Comparison of ENCODE assay signal across 8 cellular contexts in the genomic region with DNA sequence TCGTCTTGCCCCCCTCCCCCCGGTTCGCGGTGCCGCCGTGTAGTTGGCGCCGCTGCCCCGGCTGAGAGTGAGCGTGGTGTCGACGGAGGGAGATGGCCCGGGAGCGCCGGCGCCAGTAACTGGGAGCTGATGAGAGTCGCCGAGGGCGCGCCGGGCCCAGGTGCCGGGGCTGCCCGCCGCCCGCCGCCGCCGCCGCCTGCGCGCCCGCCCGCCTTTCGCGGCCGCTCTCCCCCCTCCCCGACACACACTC. TPM values are rescaled to one million over a fixed set of nuclear protein-coding genes. Genes with fewer than 3 reads are reported as not detected.
DNase-seq lines count a peak whose midpoint lies in the region; ATAC-seq and TF ChIP-seq lines count a peak whose summit lies in the region.

No MANE protein-coding gene starts in this region.

- H3K36me3 Mint-ChIP-seq in WTC11, result peaks cover 42% of the 10 kb centered on the region

- H3K4me1 Mint-ChIP-seq in WTC11, result peaks cover 32% of the 10 kb centered on the region

- H3K9me3 ChIP-seq in iPS-15b (ENCODE audit: control insufficient read depth, insufficient read depth, low read length), result no peaks in the 10 kb centered on the region
- H3K9me3 ChIP-seq in suprapubic skin, result no peaks in the 10 kb centered on the region

- H3K9me3 Mint-ChIP-seq in WTC11, result no peaks in the 10 kb centered on the region

- WGBS in suprapubic skin, result 0% methylated on average over 9 of the region's 37 CpGs

- H3K27me3 Mint-ChIP-seq in WTC11 (ENCODE audit: low read depth), result no peaks in the 10 kb centered on the region

- no peak for DNase-seq in WTC11 (ENCODE audit: low spot score)
- no peak for DNase-seq in suprapubic skin (ENCODE audit: low spot score in 2 of 2)
- no peak for DNase-seq in DMS53 treated with DMSO at 0.1 percent for 48 hours (lab: John Stamatoyannopoulos, UW; ENCODE audit: unreplicated experiment)
- DNase-seq in NCI-H1417 treated with DMSO at 0.1 percent for 48 hours (lab: John Stamatoyannopoulos, UW), result no peak

- H3K4me3 Mint-ChIP-seq in WTC11, result peak overlapping the region; percentile 97

- no peak overlapping the region for H3K9ac ChIP-seq in iPS-15b (ENCODE audit: low read depth, low read length)

- TF ChIP-seq EP300 in suprapubic skin (IDR thresholded peaks at IDR 0.05), result no peak

- POLR2A ChIA-PET in WTC11 (lab: Charles Lee), result no interaction called here

- H3K4me1 ChIP-seq in iPS-15b (ENCODE audit: control insufficient read depth, insufficient read depth, low read length) (peaks cover 5% of the 10 kb centered on the region), suprapubic skin (peaks cover 45% of the 10 kb centered on the region)

- H3K27ac Mint-ChIP-seq in WTC11, result no peak overlapping the region

- H3K27me3 ChIP-seq in iPS-15b (ENCODE audit: control insufficient read depth, insufficient read depth, low read length) (no peaks in the 10 kb centered on the region), suprapubic skin (no peaks in the 10 kb centered on the region)

- TF ChIP-seq POLR2A in GM18505 (IDR thresholded peaks at IDR 0.05; ENCODE audit: borderline replicate concordance, extremely low read depth, insufficient read depth, insufficient read length) (no peak), suprapubic skin (IDR thresholded peaks at IDR 0.05) (no peak)

- H3K27ac ChIP-seq in suprapubic skin, result peak overlapping the region; percentile 97

- H3K36me3 ChIP-seq in iPS-15b (ENCODE audit: control insufficient read depth, insufficient read depth, low read length), result peaks cover 14% of the 10 kb centered on the region
- peaks cover 27% of the 10 kb centered on the region for H3K36me3 ChIP-seq in suprapubic skin

- CTCF ChIA-PET in WTC11 (lab: Charles Lee), result interaction anchor here (0.8 kb wide), 1 partner anchor 8 kb away, joined by 4 read pairs; no protein-coding TSS in a partner anchor

- TF ChIP-seq CTCF in WTC11 (IDR thresholded peaks at IDR 0.05), result no peak
- TF ChIP-seq CTCF in suprapubic skin (IDR thresholded peaks at IDR 0.05), result no peak

- ATAC-seq in GM18505 (IDR thresholded peaks at IDR 0.05; ENCODE audit: unreplicated experiment), result peak; percentile 2
- ATAC-seq in HG02852 (IDR thresholded peaks at IDR 0.05; ENCODE audit: unreplicated experiment), result peak; percentile 2
- no peak for ATAC-seq in WTC11
- no peak for ATAC-seq in HG03378 (IDR thresholded peaks at IDR 0.05; ENCODE audit: unreplicated experiment)

- H3K4me3 ChIP-seq in iPS-15b (ENCODE audit: low read depth, low read length) (peak overlapping the region; percentile 88), suprapubic skin (peak overlapping the region; percentile 97)

TF ChIP-seq in WTC11, 78 proteins besides CTCF, POLR2A, EP300 and RAD21:
- TF ChIP-seq, protein P1, sequence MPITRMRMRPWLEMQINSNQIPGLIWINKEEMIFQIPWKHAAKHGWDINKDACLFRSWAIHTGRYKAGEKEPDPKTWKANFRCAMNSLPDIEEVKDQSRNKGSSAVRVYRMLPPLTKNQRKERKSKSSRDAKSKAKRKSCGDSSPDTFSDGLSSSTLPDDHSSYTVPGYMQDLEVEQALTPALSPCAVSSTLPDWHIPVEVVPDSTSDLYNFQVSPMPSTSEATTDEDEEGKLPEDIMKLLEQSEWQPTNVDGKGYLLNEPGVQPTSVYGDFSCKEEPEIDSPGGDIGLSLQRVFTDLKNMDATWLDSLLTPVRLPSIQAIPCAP (CRISPR knock-in tag; IDR thresholded peaks at IDR 0.05), result no peak
- 0 out of 2 replicates have a peak, but pooled peaks have one; percentile 24 for TF ChIP-seq ZNF416 (CRISPR knock-in tag; IDR thresholded peaks at IDR 0.05)
- TF ChIP-seq, protein P2, sequence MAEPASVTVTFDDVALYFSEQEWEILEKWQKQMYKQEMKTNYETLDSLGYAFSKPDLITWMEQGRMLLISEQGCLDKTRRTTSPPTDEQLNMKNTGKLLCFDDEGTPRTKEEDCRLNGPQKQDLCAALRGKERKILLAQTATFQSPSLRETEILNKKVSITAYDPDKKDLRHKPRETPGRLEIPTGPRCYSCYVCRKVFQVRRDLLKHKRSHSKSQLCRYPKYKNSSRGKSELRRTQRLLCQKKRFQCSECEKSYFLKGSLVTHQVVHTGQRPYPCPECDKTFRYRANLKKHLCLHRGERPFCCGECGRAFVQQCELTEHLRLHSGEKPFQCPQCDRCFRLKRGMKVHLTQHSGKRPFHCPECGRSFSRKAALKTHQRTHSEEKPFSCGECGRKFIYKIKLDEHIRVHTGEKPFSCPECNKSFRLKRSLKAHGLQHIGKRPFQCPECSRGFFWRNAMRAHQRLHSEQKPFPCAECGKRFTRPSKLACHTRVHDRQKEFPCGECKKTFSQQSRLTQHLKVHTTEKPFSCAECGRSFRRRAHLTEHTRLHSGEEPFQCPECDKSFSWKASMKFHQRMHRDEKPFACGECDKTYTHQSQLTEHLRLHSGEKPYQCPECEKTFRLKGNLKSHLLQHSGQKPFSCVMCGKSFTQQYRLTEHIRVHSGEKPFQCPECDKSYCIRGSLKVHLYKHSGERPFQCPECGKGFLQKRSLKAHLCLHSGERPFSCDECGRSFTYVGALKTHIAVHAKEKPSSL (CRISPR knock-in tag; conservative IDR thresholded peaks at IDR 0.05), result no peak
- TF ChIP-seq CREM (CRISPR knock-in tag; IDR thresholded peaks at IDR 0.05), result no peak
- TF ChIP-seq NR2C2 (CRISPR knock-in tag; IDR thresholded peaks at IDR 0.05), result no peak
- TF ChIP-seq CBFB (CRISPR knock-in tag; IDR thresholded peaks at IDR 0.05; ENCODE audit: low read depth), result peak; percentile 3; the same call in 1 of the 2 replicates

RNA-seq across cellular contexts. Expression of a gene that starts 0.3 kb away (rescaled TPM):
- total RNA-seq in WTC11 (2021), result 108 to 115 TPM (median 111 TPM) in 3 replicates
- total RNA-seq in suprapubic skin, result 100 to 1,000 TPM in 3 of 4 donors, 10 to 100 TPM in 1; 91.6 to 164 (median 107) TPM

Comparison
In these comparisons a context has a peak if more than half of its experiments do, and no peak if none do; other contexts are left out.
1. ATAC-seq: peak in GM18505 (single experiment) and HG02852 (single experiment); none in WTC11 (single experiment) and HG03378 (single experiment).